Comparison of ENCODE assay signal across 9 cellular contexts in genomic region chr18:77129150-77129551, GRCh38. TPM values are rescaled to one million over a fixed set of nuclear protein-coding genes. Genes with fewer than 3 reads are reported as not detected.
DNase-seq lines count a peak whose midpoint lies in the region; ATAC-seq, FAIRE-seq and TF ChIP-seq lines count a peak whose summit lies in the region.
"Had no signal": no experiment of that assay in that cellular context is flagged by ENCODE, and none has a peak within 500 bp of the region (broad histone marks: within the 10 kb centered on the region; RNA-seq: fewer than 3 reads in every experiment).

No MANE protein-coding gene starts in this region.

- peak; percentile 64 for DNase-seq in AG09309 (ENCODE audit: low read depth)
- DNase-seq in H4 (ENCODE audit: low spot score), result peak; percentile 31
- peak; percentile 99 for DNase-seq in astrocyte (ENCODE audit: low read depth)
- peak in 2 of 3 donors; percentile 26 to 52 for DNase-seq in mucosa of descending colon
- no peak for DNase-seq in HTR-8/SVneo (ENCODE audit: insufficient read length, low spot score)
- DNase-seq in GM19238 (ENCODE audit: insufficient read length, low spot score), result no peak
- DNase-seq in iPS-NIHi7 (ENCODE audit: extremely low spot score), result no peak
- DNase-seq in Ammon's horn (ENCODE audit: low spot score), result no peak
- DNase-seq: MM.1S had no signal

- H3K36me3 ChIP-seq in astrocyte (ENCODE audit: insufficient read depth, low read length) (no peaks in the 10 kb centered on the region), mucosa of descending colon (ENCODE audit: low read depth) (no peaks in the 10 kb centered on the region)

- peaks cover 42% of the 10 kb centered on the region for H3K4me1 Mint-ChIP-seq in astrocyte (ENCODE audit: low read depth, unreplicated experiment)

- H3K4me3 ChIP-seq in AG09309 (ENCODE audit: control insufficient read depth, low read depth, low read length) (no peak overlapping the region), astrocyte (ENCODE audit: insufficient read depth, low read depth, low read length) (no peak overlapping the region), mucosa of descending colon (no peak overlapping the region)

- H3K9me3 Mint-ChIP-seq in astrocyte (ENCODE audit: unreplicated experiment), result no peaks in the 10 kb centered on the region

- FAIRE-seq in astrocyte (lab: Jason Lieb, UNC) (peak; percentile 98), HTR-8/SVneo (lab: Jason Lieb, UNC) (no peak)

- peak overlapping the region; percentile 50 for H3K4me2 ChIP-seq in astrocyte (ENCODE audit: low read length)

- peak overlapping the region; percentile 96 for H3K27ac ChIP-seq in astrocyte (ENCODE audit: low read depth, low read length)

- peak overlapping the region; percentile 64 for H3K4me3 Mint-ChIP-seq in astrocyte (ENCODE audit: unreplicated experiment)

- no peaks in the 10 kb centered on the region for H3K27me3 Mint-ChIP-seq in astrocyte (ENCODE audit: low read depth, unreplicated experiment)

- H3K9me3 ChIP-seq in astrocyte (ENCODE audit: insufficient read depth, low read depth, low read length) (no peaks in the 10 kb centered on the region), mucosa of descending colon (no peaks in the 10 kb centered on the region)

- H3K9ac ChIP-seq in astrocyte (ENCODE audit: low read length), result peak overlapping the region; percentile 81

- H3K79me2 ChIP-seq in astrocyte (ENCODE audit: insufficient read depth, low read length), result peaks cover 38% of the 10 kb centered on the region

- no peaks in the 10 kb centered on the region for H3K36me3 Mint-ChIP-seq in astrocyte (ENCODE audit: low read depth, unreplicated experiment)

- no peaks in the 10 kb centered on the region for H3K27me3 ChIP-seq in astrocyte (ENCODE audit: insufficient read depth, low read length)

- no peak for TF ChIP-seq CTCF in AG09309 (IDR thresholded peaks at IDR 0.05; ENCODE audit: control insufficient read depth, insufficient read depth, low read depth, low read length, missing control alignments)
- no peak for TF ChIP-seq CTCF in astrocyte (IDR thresholded peaks at IDR 0.05; ENCODE audit: insufficient read depth, low read depth, low read length)
- no peak for TF ChIP-seq CTCF in mucosa of descending colon (IDR thresholded peaks at IDR 0.05)

- peak overlapping the region; percentile 90 for H3K27ac Mint-ChIP-seq in astrocyte (ENCODE audit: unreplicated experiment)

- intact Hi-C loops in mucosa of descending colon (cut with DNase I, micrococcal nuclease), result no loop called here

- no peak for ATAC-seq in mucosa of descending colon

- no peaks in the 10 kb centered on the region for H4K20me1 ChIP-seq in astrocyte (ENCODE audit: insufficient read depth, low read length)

- H2AFZ ChIP-seq in astrocyte (ENCODE audit: low read depth, low read length), result no peak overlapping the region

- peaks cover 47% of the 10 kb centered on the region for H3K4me1 ChIP-seq in astrocyte (ENCODE audit: insufficient read depth, low read length)
- H3K4me1 ChIP-seq in mucosa of descending colon (ENCODE audit: low read depth), result peaks cover 54% of the 10 kb centered on the region

RNA-seq across cellular contexts. Expression of gene MBP, which starts 3.4 kb away (rescaled TPM):
- total RNA-seq in H4 (2014; rRNA removed; shearing (Covaris generic)), result 0.35 TPM in 1 of 2 replicates, not detected in the other
- total RNA-seq in astrocyte (10.8 and 11.4 TPM in 2 replicates), mucosa of descending colon (10 to 100 TPM; 37.9 to 48.5 (median 47.4) TPM)

Comparison
In these comparisons a context has a peak if more than half of its experiments do, and no peak if none do; other contexts are left out.
1. DNase-seq: peak in AG09309 (single experiment), H4 (single experiment), astrocyte (single experiment) and mucosa of descending colon (2 of 3); none in HTR-8/SVneo (single experiment), GM19238 (single experiment), iPS-NIHi7 (single experiment) and Ammon's horn (single experiment).